ENCODE assay signal across 15 cellular contexts in the genomic region with DNA sequence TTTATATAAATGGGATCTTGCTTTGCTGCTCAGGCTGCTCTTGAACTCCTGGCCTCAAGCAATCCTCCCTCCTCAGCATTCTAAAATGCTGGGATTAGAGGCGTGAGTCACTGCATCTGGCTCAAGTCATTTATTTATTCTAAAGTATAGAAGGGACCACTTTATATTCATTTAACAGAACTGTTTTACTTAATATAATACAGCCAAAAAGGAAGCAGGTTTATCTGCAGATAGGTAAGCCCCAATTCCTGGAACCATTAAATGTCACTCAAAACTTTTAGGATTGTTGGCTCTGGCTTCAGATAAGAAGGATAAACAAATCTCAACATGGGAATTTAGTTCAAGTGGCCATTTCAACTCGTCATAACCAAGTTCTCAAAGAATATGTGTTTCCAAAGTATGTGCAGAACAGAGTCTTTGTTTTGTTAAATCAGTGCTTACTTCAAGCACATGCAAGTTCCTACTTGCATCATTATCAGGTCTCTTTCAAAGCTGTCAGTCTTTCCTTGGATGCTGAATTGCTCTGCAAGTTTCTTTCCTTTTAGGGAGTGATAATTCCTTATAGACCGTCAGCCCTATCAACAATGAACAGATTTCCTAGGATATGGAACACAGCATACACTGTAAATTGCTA.
DNase-seq lines count a peak whose midpoint lies in the region; ATAC-seq, FAIRE-seq and TF ChIP-seq lines count a peak whose summit lies in the region.
"Had no signal": no experiment of that assay in that cellular context is flagged by ENCODE, and none has a peak within 500 bp of the region (broad histone marks: within the 10 kb centered on the region; RNA-seq: fewer than 3 reads in every experiment).

No MANE protein-coding gene starts in this region.

- in situ Hi-C loops in IMR-90 (cut with MboI; ENCODE audit: low sequenced_read_pairs): no loop called here

- ATAC-seq in IMR-90 (ENCODE audit: low read depth): no peak
- no peak for ATAC-seq in HG02970 (IDR thresholded peaks at IDR 0.05; ENCODE audit: low FRiP score, unreplicated experiment)
- ATAC-seq: activated naive CD8-positive, alpha-beta T cell treated with anti-CD3 and anti-CD28 coated beads, Interleukin-2, amount 50 U/mL, for 24 hours; activated T-helper 17 cell treated with anti-CD3 and anti-CD28 coated beads, Interleukin-2, amount 50 U/mL, for 72 hours had no signal

- H3K14ac ChIP-seq in IMR-90 (replicated peaks; ENCODE audit: low read depth, low read length): no peak overlapping the region

- no peaks in the 10 kb centered on the region for H3K9me3 ChIP-seq in IMR-90 (ENCODE audit: control insufficient read depth, insufficient read depth, low read length)
- H3K9me3 ChIP-seq in endothelial cell of umbilical vein (replicated peaks; ENCODE audit: control insufficient read depth, insufficient read depth, low read length): no peaks in the 10 kb centered on the region
- H3K9me3 ChIP-seq: sigmoid colon, uterus had no signal

- H3K79me1 ChIP-seq in IMR-90 (ENCODE audit: low read depth in 1 of 2, low read length in 2 of 2): peaks cover 5 to 31% of the 10 kb centered on the region in 2 experiments
- no peaks in the 10 kb centered on the region for H3K79me1 ChIP-seq in mesendoderm (ENCODE audit: low read length)

- H4K20me1 ChIP-seq in IMR-90 (ENCODE audit: insufficient read depth, low read length) (no peaks in the 10 kb centered on the region), endothelial cell of umbilical vein (replicated peaks; ENCODE audit: control insufficient read depth, extremely low read depth, insufficient read depth, low read length) (no peaks in the 10 kb centered on the region)

- H3K9me1 ChIP-seq in IMR-90 (ENCODE audit: insufficient read depth, low read length): peaks cover 4% of the 10 kb centered on the region; the same call in 1 of the 2 replicates
- H3K9me1 ChIP-seq in endothelial cell of umbilical vein (replicated peaks; ENCODE audit: control insufficient read depth, extremely low read depth, insufficient read depth, low read length): no peaks in the 10 kb centered on the region

- H3K36me3 ChIP-seq in IMR-90 (ENCODE audit: control insufficient read depth, insufficient read depth, low read length) (no peaks in the 10 kb centered on the region; the same call in 1 of the 2 replicates), endothelial cell of umbilical vein (ENCODE audit: control insufficient read depth in 2 of 2, extremely low read depth in 1 of 2, insufficient read depth in 2 of 2, low read length in 2 of 2) (no peaks in the 10 kb centered on the region), mesendoderm (ENCODE audit: control insufficient read depth, insufficient read depth, low read length) (no peaks in the 10 kb centered on the region)
- H3K36me3 ChIP-seq: uterus had no signal

- H3K79me2 ChIP-seq in endothelial cell of umbilical vein (ENCODE audit: control insufficient read depth, insufficient read depth, low read length) (no peaks in the 10 kb centered on the region), mesendoderm (ENCODE audit: control insufficient read depth, insufficient read depth, low read length) (no peaks in the 10 kb centered on the region)

- H4K5ac ChIP-seq in IMR-90 (ENCODE audit: low read depth, low read length) (no peak overlapping the region), mesendoderm (ENCODE audit: low read length) (no peak overlapping the region)

- peak overlapping the region; percentile 32; the same call in 1 of the 2 replicates for H2BK20ac ChIP-seq in IMR-90 (ENCODE audit: low read depth, low read length)

- H3K56ac ChIP-seq in IMR-90 (ENCODE audit: extremely low read depth, insufficient read depth, low read length) (no peak overlapping the region), mesendoderm (ENCODE audit: low read length) (no peak overlapping the region)

- intact Hi-C loops in IMR-90 (cut with micrococcal nuclease): loop anchor here (10.0 kb wide), 1 partner anchor 185 kb away; no protein-coding TSS in a partner anchor
- intact Hi-C loops in endothelial cell of umbilical vein (cut with micrococcal nuclease): no loop called here

- H4K8ac ChIP-seq in IMR-90 (ENCODE audit: low read depth in 2 of 2, low read length in 2 of 2) (no peak overlapping the region), mesendoderm (ENCODE audit: low read depth, low read length) (no peak overlapping the region)

- CTCF ChIA-PET in IMR-90 (lab: Yijun Ruan, JAX): no interaction called here
- CTCF ChIA-PET in endothelial cell of umbilical vein (lab: Charles Lee): interaction anchor here (1.0 to 1.2 kb wide), 4 partner anchors 9 to 474 kb away, joined by 3 to 7 read pairs (median 4); no protein-coding TSS in a partner anchor

- TF ChIP-seq CTCF in IMR-90 (conservative IDR thresholded peaks at IDR 0.05; ENCODE audit: low read depth, low read length) (no peak), endothelial cell of umbilical vein (IDR thresholded peaks at IDR 0.05; ENCODE audit: extremely low read depth in 1 of 2, insufficient read depth in 1 of 2, low read depth in 1 of 2, low read length in 2 of 2) (no peak)

- dilution Hi-C loops in IMR-90 (cut with HindIII; ENCODE audit: low sequenced_read_pairs, unreplicated experiment) (no loop called here), endothelial cell of umbilical vein (cut with MboI; ENCODE audit: extremely low pct_ligation_motif_present, low sequenced_read_pairs) (no loop called here)

- no peak for FAIRE-seq in endothelial cell of umbilical vein (lab: Jason Lieb, UNC)

- H3K18ac ChIP-seq in IMR-90 (ENCODE audit: low read depth, low read length) (peak overlapping the region; percentile 11; the same call in 1 of the 2 replicates), mesendoderm (ENCODE audit: low read length) (no peak overlapping the region)

- BruUV-seq in IMR-90 (replicated peaks; lab: Mats Ljungman, UMichigan) (no TSS peak), endothelial cell of umbilical vein (replicated peaks; lab: Mats Ljungman, UMichigan) (no TSS peak)

- POLR2A ChIA-PET in IMR-90 (lab: Charles Lee; ENCODE audit: unreplicated experiment) (no interaction called here), endothelial cell of umbilical vein (lab: Charles Lee) (interaction anchor here (1.1 kb wide), 1 partner anchor 61 kb away, joined by 5 read pairs; a partner anchor contains a TSS)

- H3K4me1 ChIP-seq in IMR-90 (ENCODE audit: control insufficient read depth, insufficient read depth, low read length) (no peaks in the 10 kb centered on the region), endothelial cell of umbilical vein (ENCODE audit: control insufficient read depth, extremely low read depth, insufficient read depth, low read length) (no peaks in the 10 kb centered on the region), mesendoderm (ENCODE audit: control insufficient read depth, low read depth, low read length) (no peaks in the 10 kb centered on the region)
- H3K4me1 ChIP-seq: uterus had no signal

- H4K91ac ChIP-seq in IMR-90 (ENCODE audit: insufficient read depth, low read depth, low read length): no peak overlapping the region

- DNase-seq in COLO829 (ENCODE audit: low spot score) (peak; percentile 28), IMR-90 (peak; percentile 41), endothelial cell of umbilical vein (ENCODE audit: low read depth, low spot score) (peak; percentile 90), mesendoderm (no peak), MV-4-11 (lab: John Stamatoyannopoulos, UW) (no peak), kidney tubule cell (ENCODE audit: low spot score) (no peak), retina (no peak)
- DNase-seq: ACHN; activated naive CD8-positive, alpha-beta T cell treated with anti-CD3 and anti-CD28 coated beads, Interleukin-2, amount 50 U/mL, for 24 hours; NCI-H1694; sigmoid colon; T-helper 9 cell; uterus had no signal

- no peak overlapping the region for H3K23ac ChIP-seq in IMR-90 (ENCODE audit: low read depth, low read length)
- no peak overlapping the region for H3K23ac ChIP-seq in mesendoderm (ENCODE audit: low read length)

- H3K27me3 ChIP-seq in IMR-90 (ENCODE audit: control insufficient read depth, insufficient read depth, low read length) (no peaks in the 10 kb centered on the region), endothelial cell of umbilical vein (ENCODE audit: control insufficient read depth in 2 of 2, insufficient read depth in 2 of 2, low read length in 2 of 2) (no peaks in the 10 kb centered on the region), mesendoderm (ENCODE audit: insufficient read depth, low read length, poor library complexity) (no peaks in the 10 kb centered on the region)
- H3K27me3 ChIP-seq: sigmoid colon, uterus had no signal

- no peak for TF ChIP-seq POLR2A in IMR-90 (IDR thresholded peaks at IDR 0.05; ENCODE audit: low read depth, low read length)
- TF ChIP-seq POLR2A in endothelial cell of umbilical vein (IDR thresholded peaks at IDR 0.05; ENCODE audit: low read depth, low read length): no peak

- H3K27ac ChIP-seq in IMR-90 (ENCODE audit: insufficient read depth, low read length): peak overlapping the region; percentile 46; the same call in 1 of the 2 replicates
- no peak overlapping the region for H3K27ac ChIP-seq in endothelial cell of umbilical vein (ENCODE audit: insufficient read depth, low read depth, low read length)
- H3K27ac ChIP-seq in mesendoderm (ENCODE audit: low read depth, low read length): no peak overlapping the region
- H3K27ac ChIP-seq: uterus had no signal

- H3K4me2 ChIP-seq in IMR-90 (ENCODE audit: low read depth, low read length) (peak overlapping the region; percentile 26; the same call in 1 of the 2 replicates), endothelial cell of umbilical vein (ENCODE audit: insufficient read depth, low read length) (no peak overlapping the region), mesendoderm (ENCODE audit: low read length) (no peak overlapping the region)

- no peak for TF ChIP-seq RAD21 in IMR-90 (IDR thresholded peaks at IDR 0.05; ENCODE audit: low read length)

- no peak overlapping the region for H2AK5ac ChIP-seq in IMR-90 (ENCODE audit: low read depth, low read length)
- H2AK5ac ChIP-seq in mesendoderm (ENCODE audit: low read length): no peak overlapping the region

- H3K4me3 ChIP-seq in IMR-90 (ENCODE audit: insufficient read depth, low read depth, low read length) (no peak overlapping the region), endothelial cell of umbilical vein (replicated peaks in 1 of 3; ENCODE audit: insufficient read depth in 1 of 3, low read depth in 1 of 3, low read length in 3 of 3) (no peak overlapping the region), mesendoderm (ENCODE audit: low read length) (no peak overlapping the region)
- H3K4me3 ChIP-seq: sigmoid colon, uterus had no signal

- no CpG with 5 or more reads among the region's 3 CpGs for WGBS in IMR-90 (ENCODE audit: extremely low coverage in 2 of 2, insufficient read length in 1 of 2), 2 experiments
- WGBS in mesendoderm (ENCODE audit: extremely low coverage, insufficient coverage, low lambda C conversion rate): no CpG with 5 or more reads among the region's 3 CpGs

- peak overlapping the region; percentile 10 for H2BK5ac ChIP-seq in IMR-90 (ENCODE audit: low read depth, low read length, poor library complexity, severe bottlenecking)
- no peak overlapping the region for H2BK5ac ChIP-seq in mesendoderm (ENCODE audit: low read length)

- H2BK120ac ChIP-seq in IMR-90 (ENCODE audit: low read depth, low read length) (no peak overlapping the region), mesendoderm (ENCODE audit: low read depth, low read length) (no peak overlapping the region)

- H2BK15ac ChIP-seq in IMR-90 (ENCODE audit: low read depth, low read length): no peak overlapping the region
- no peak overlapping the region for H2BK15ac ChIP-seq in mesendoderm (replicated peaks; ENCODE audit: low read depth)

- H2AK9ac ChIP-seq in IMR-90 (replicated peaks; ENCODE audit: low read depth, low read length, poor library complexity): no peak overlapping the region

- H2AFZ ChIP-seq in IMR-90 (replicated peaks; ENCODE audit: low read length, poor library complexity) (no peak overlapping the region), endothelial cell of umbilical vein (ENCODE audit: low read depth, low read length) (no peak overlapping the region)

- H3K9ac ChIP-seq in IMR-90 (ENCODE audit: low read depth, low read length) (no peak overlapping the region), endothelial cell of umbilical vein (replicated peaks; ENCODE audit: extremely low read depth, insufficient read depth, low read length) (no peak overlapping the region), mesendoderm (ENCODE audit: low read length) (no peak overlapping the region)

- H3K4ac ChIP-seq in IMR-90 (ENCODE audit: low read depth, low read length) (no peak overlapping the region), mesendoderm (ENCODE audit: low read depth, low read length) (peak overlapping the region; percentile 4)

Comparison
In these comparisons a context has a peak if more than half of its experiments do, and no peak if none do; other contexts are left out.
1. DNase-seq: peak in COLO829 (single experiment), IMR-90 (single experiment) and endothelial cell of umbilical vein (single experiment); none in mesendoderm (single experiment), MV-4-11 (single experiment), kidney tubule cell (single experiment) and retina (single experiment).